ENCODE assay signal across 5 cellular contexts in genomic region chr10:81644485-81644884, GRCh38.
DNase-seq lines count a peak whose midpoint lies in the region; FAIRE-seq and TF ChIP-seq lines count a peak whose summit lies in the region.
"Not testable (repeated sequence)": the region's sequence is repeated elsewhere in the genome, so short reads cannot be mapped to it uniquely, and the experiment has no call there.

No MANE protein-coding gene starts in this region.

- H2BK5ac ChIP-seq in H9 (ENCODE audit: insufficient read length, low read length); H1 (ENCODE audit: low read depth, low read length): not testable (repeated sequence)

- not testable (repeated sequence) for H3K27me3 Mint-ChIP-seq in H9 (ENCODE audit: low read depth); chondrocyte (ENCODE audit: low read depth)

- not testable (repeated sequence) for H3K27me3 ChIP-seq in H9 (ENCODE audit: insufficient read depth, low read length); H1 (replicated peaks in 1 of 4; ENCODE audit: control insufficient read depth in 3 of 4, extremely low read depth in 1 of 4, insufficient read depth in 3 of 4, low read length in 3 of 4)

- peak overlapping the region; percentile 92 for H4K8ac ChIP-seq in H9 (replicated peaks; ENCODE audit: insufficient read length, low read depth, low read length)
- H4K8ac ChIP-seq in H1 (ENCODE audit: extremely low read depth, insufficient read depth, low read length): not testable (repeated sequence)

- H3K14ac ChIP-seq in H9 (ENCODE audit: insufficient read depth, low read length); H1 (ENCODE audit: insufficient read length): not testable (repeated sequence)

- not testable (repeated sequence) for H3K23ac ChIP-seq in H9 (ENCODE audit: insufficient read length, low read depth, low read length); H1 (ENCODE audit: insufficient read length)

- POLR2A ChIA-PET in H1 (lab: Charles Lee; ENCODE audit: partially characterized antibody): interaction anchor here (0.6 kb wide), 1 partner anchor 147 kb away, joined by 3 read pairs; no protein-coding TSS in a partner anchor

- H3K9me3 Mint-ChIP-seq in H9 (peaks cover 5 to 10% of the 10 kb centered on the region in 2 experiments; a peak in 3 of 5 replicates), chondrocyte (ENCODE audit: low read depth) (peaks cover 33% of the 10 kb centered on the region)

- not testable (repeated sequence) for H3K27ac ChIP-seq in H9 (ENCODE audit: insufficient read length, low read depth, low read length); H1 (ENCODE audit: low read depth, low read length); kidney (ENCODE audit: low read depth in 2 of 2, low read length in 2 of 2)

- H4K5ac ChIP-seq in H9 (ENCODE audit: insufficient read length, low read depth, low read length); H1 (ENCODE audit: insufficient read length, low read depth, low read length): not testable (repeated sequence)

- not testable (repeated sequence) for TF ChIP-seq CTCF in H9 (conservative IDR thresholded peaks at IDR 0.05); chondrocyte (IDR thresholded peaks at IDR 0.05); H1 (IDR thresholded peaks at IDR 0.05; ENCODE audit: control extremely low read depth in 1 of 3, insufficient read depth in 1 of 3, low read depth in 1 of 3, low read length in 3 of 3); kidney (IDR thresholded peaks at IDR 0.05; ENCODE audit: borderline replicate concordance, extremely low read depth, insufficient read depth)

- not testable (repeated sequence) for TF ChIP-seq POLR2A in H1 (IDR thresholded peaks at IDR 0.05; ENCODE audit: control extremely low read depth in 1 of 2, low read depth in 2 of 2, low read length in 2 of 2)

- TF ChIP-seq EP300 in H1 (IDR thresholded peaks at IDR 0.05; ENCODE audit: borderline replicate concordance in 1 of 2, low read depth in 2 of 2, low read length in 2 of 2): not testable (repeated sequence)

- intact Hi-C loops in kidney (cut with DNase I): not testable (repeated sequence)

- H3K9me3 ChIP-seq in H9 (ENCODE audit: control insufficient read depth, low read depth, low read length); H1 (ENCODE audit: insufficient read depth in 2 of 2, low read depth in 1 of 2, low read length in 1 of 2); kidney (ENCODE audit: control insufficient read depth in 1 of 2, low read length in 2 of 2): not testable (repeated sequence)

- H3T11ph ChIP-seq in H9 (ENCODE audit: low read length): not testable (repeated sequence)

- no CpG with 5 or more reads among the region's 7 CpGs for WGBS in H9 (ENCODE audit: extremely low coverage, insufficient read length, low lambda C conversion rate)
- WGBS in H1 (ENCODE audit: extremely low coverage in 1 of 2, insufficient coverage in 1 of 2, insufficient read length in 1 of 2, insufficient replicate concordance in 2 of 2, low coverage in 1 of 2, low lambda C conversion rate in 2 of 2, missing lambda C conversion rate in 1 of 2), 2 experiments: 89% methylated on average over 7 of the region's 7 CpGs; no CpG with 5 or more reads in 1 of the 2 experiments

- not testable (repeated sequence) for H3K27ac Mint-ChIP-seq in H9; chondrocyte (ENCODE audit: unreplicated experiment)

- CTCF ChIA-PET in H1 (lab: Charles Lee; ENCODE audit: partially characterized antibody): interaction anchor here (0.6 kb wide), 1 partner anchor 602 kb away, joined by 3 read pairs; no protein-coding TSS in a partner anchor

- H2BK20ac ChIP-seq in H9 (ENCODE audit: low read depth, low read length, poor library complexity, severe bottlenecking); H1 (ENCODE audit: low read length): not testable (repeated sequence)

- not testable (repeated sequence) for H3K23me2 ChIP-seq in H9 (ENCODE audit: insufficient read length, low read depth, low read length, poor library complexity, severe bottlenecking); H1 (ENCODE audit: low read depth, low read length)

- not testable (repeated sequence) for H2AK5ac ChIP-seq in H9 (ENCODE audit: insufficient read length, low read length); H1 (ENCODE audit: low read depth, low read length)

- not testable (repeated sequence) for H2BK15ac ChIP-seq in H9 (ENCODE audit: low read depth, low read length); H1 (ENCODE audit: low read length)

- H3K4me3 ChIP-seq in H1 (ENCODE audit: extremely low read depth in 1 of 4, insufficient read depth in 2 of 4, low read depth in 3 of 4, low read length in 4 of 4); kidney (ENCODE audit: low read length in 2 of 2): not testable (repeated sequence)

- H3K79me2 ChIP-seq in H9 (ENCODE audit: insufficient read depth, low read length); H1 (ENCODE audit: control insufficient read depth in 1 of 2, insufficient read depth in 2 of 2, low read length in 2 of 2): not testable (repeated sequence)

- H2BK12ac ChIP-seq in H9 (ENCODE audit: insufficient read length, low read depth, low read length); H1 (ENCODE audit: low read depth, low read length): not testable (repeated sequence)

- not testable (repeated sequence) for H3K4me1 Mint-ChIP-seq in H9; chondrocyte (ENCODE audit: low read depth)

- H2BK120ac ChIP-seq in H9 (ENCODE audit: low read depth, low read length, poor library complexity, severe bottlenecking); H1 (replicated peaks; ENCODE audit: low read depth, low read length): not testable (repeated sequence)

- not testable (repeated sequence) for H3K79me1 ChIP-seq in H9 (ENCODE audit: insufficient read depth, low read depth, low read length, poor library complexity, severe bottlenecking); H1 (ENCODE audit: low read depth, low read length)

- not testable (repeated sequence) for H3K4ac ChIP-seq in H9 (ENCODE audit: low read depth, low read length); H1 (replicated peaks; ENCODE audit: insufficient read length, low read depth, low read length)

- not testable (repeated sequence) for H3K9ac ChIP-seq in H9 (ENCODE audit: extremely low read depth, insufficient read length, low read length); H1 (replicated peaks in 1 of 4; ENCODE audit: extremely low read depth in 1 of 4, low read depth in 3 of 4, low read length in 3 of 4); kidney (ENCODE audit: low read length in 2 of 2)

- H3K18ac ChIP-seq in H9 (ENCODE audit: insufficient read length, low read depth, low read length); H1 (ENCODE audit: extremely low read depth, low read length): not testable (repeated sequence)

- DNase-seq in H9; H1 (ENCODE audit: low read depth in 1 of 2, low spot score in 2 of 2): not testable (repeated sequence)
- DNase-seq in chondrocyte (ENCODE audit: low spot score) (peak; percentile 79), kidney (peak; percentile 37), mesenteric fat pad (ENCODE audit: low spot score) (peak; percentile 74)

- not testable (repeated sequence) for H4K20me1 ChIP-seq in H9 (ENCODE audit: control insufficient read depth, insufficient read depth, insufficient read length); H1 (replicated peaks in 1 of 2; ENCODE audit: control insufficient read depth in 1 of 2, insufficient read depth in 2 of 2, low read length in 2 of 2)

- not testable (repeated sequence) for H3K4me1 ChIP-seq in H9 (ENCODE audit: insufficient read depth, low read length); H1 (replicated peaks in 1 of 4; ENCODE audit: control insufficient read depth in 3 of 4, insufficient read depth in 4 of 4, low read length in 3 of 4); kidney (ENCODE audit: control insufficient read depth in 1 of 2, insufficient read depth in 1 of 2, low read depth in 1 of 2, low read length in 2 of 2)

- not testable (repeated sequence) for H4K91ac ChIP-seq in H9 (ENCODE audit: insufficient read length, low read depth, low read length); H1 (replicated peaks; ENCODE audit: insufficient read length, low read length)

- not testable (repeated sequence) for H3K36me3 Mint-ChIP-seq in H9 (ENCODE audit: insufficient read depth in 1 of 3, low read depth in 3 of 3); chondrocyte (ENCODE audit: low read depth)

- H3K4me3 Mint-ChIP-seq in H9; chondrocyte (ENCODE audit: unreplicated experiment): not testable (repeated sequence)

- H2AFZ ChIP-seq in H9 (ENCODE audit: low read length): not testable (repeated sequence)
- H2AFZ ChIP-seq in H1 (ENCODE audit: low read length): peak overlapping the region; percentile 44; the same call in 1 of the 2 replicates

- not testable (repeated sequence) for H3K56ac ChIP-seq in H9 (ENCODE audit: insufficient read length, low read depth, low read length); H1 (replicated peaks; ENCODE audit: insufficient read length, low read depth, low read length)

- not testable (repeated sequence) for H3K4me2 ChIP-seq in H9 (ENCODE audit: insufficient read depth, insufficient read length, low read length); H1 (ENCODE audit: insufficient read depth in 1 of 2, low read depth in 2 of 2, low read length in 2 of 2)

- not testable (repeated sequence) for FAIRE-seq in H1 (lab: Jason Lieb, UNC); kidney (lab: Jason Lieb, UNC)

- TF ChIP-seq RAD21 in H1 (IDR thresholded peaks at IDR 0.05 in 1 of 2, conservative IDR thresholded peaks at IDR 0.05 in 1 of 2; ENCODE audit: low read depth in 2 of 2, low read length in 2 of 2): not testable (repeated sequence)

- not testable (repeated sequence) for H3K36me3 ChIP-seq in H1 (ENCODE audit: control insufficient read depth in 2 of 4, insufficient read depth in 4 of 4, low read length in 3 of 4); kidney (ENCODE audit: control insufficient read depth in 1 of 2, insufficient read depth in 2 of 2, low read length in 2 of 2)
